ENCODE assay signal across 20 cellular contexts in genomic region chr6:130743175-130743574, GRCh38.
DNase-seq lines count a peak whose midpoint lies in the region; ATAC-seq and TF ChIP-seq lines count a peak whose summit lies in the region.
"Had no signal": no experiment of that assay in that cellular context is flagged by ENCODE, and none has a peak within 500 bp of the region (broad histone marks: within the 10 kb centered on the region; RNA-seq: fewer than 3 reads in every experiment).

No MANE protein-coding gene starts in this region.

- H3K36me3 Mint-ChIP-seq in neural progenitor cell, result peaks cover 2% of the 10 kb centered on the region
- H3K36me3 Mint-ChIP-seq in activated T-cell treated with anti-CD3 and anti-CD28 coated beads, Interleukin-2, amount 50 U/mL, for 24 hours (ENCODE audit: low read depth), result no peaks in the 10 kb centered on the region
- H3K36me3 Mint-ChIP-seq: activated naive CD4-positive, alpha-beta T cell treated with anti-CD3 and anti-CD28 coated beads, Interleukin-2, amount 50 U/mL, for 24 hours; naive thymus-derived CD8-positive, alpha-beta T cell had no signal

- ATAC-seq in PC-3, result no peak
- ATAC-seq in GM21447 (IDR thresholded peaks at IDR 0.05; ENCODE audit: unreplicated experiment), result no peak
- no peak for ATAC-seq in HG03108 (IDR thresholded peaks at IDR 0.05; ENCODE audit: unreplicated experiment)
- ATAC-seq in GM19463 (IDR thresholded peaks at IDR 0.05; ENCODE audit: unreplicated experiment), result no peak
- ATAC-seq: activated CD8-positive, alpha-beta T cell treated with anti-CD3 and anti-CD28 coated beads for 36 hours; body of pancreas; GM12878; naive thymus-derived CD8-positive, alpha-beta T cell; psoas muscle had no signal

- H3K4me2 ChIP-seq in PC-3 (ENCODE audit: low read length), result no peak overlapping the region
- no peak overlapping the region for H3K4me2 ChIP-seq in neural progenitor cell

- H3K36me3 ChIP-seq in PC-3 (ENCODE audit: low read depth, low read length) (no peaks in the 10 kb centered on the region), neural progenitor cell (no peaks in the 10 kb centered on the region)

- no peak overlapping the region for H3K27ac Mint-ChIP-seq in neural progenitor cell
- no peak overlapping the region for H3K27ac Mint-ChIP-seq in activated T-cell treated with anti-CD3 and anti-CD28 coated beads, Interleukin-2, amount 50 U/mL, for 24 hours
- H3K27ac Mint-ChIP-seq: activated CD8-positive, alpha-beta T cell treated with anti-CD3 and anti-CD28 coated beads for 36 hours; naive thymus-derived CD8-positive, alpha-beta T cell had no signal

- DNase-seq in ELR (ENCODE audit: low read depth), result peak; percentile 32
- DNase-seq in PC-3, result peak; percentile 1
- no peak for DNase-seq in epithelial cell of proximal tubule (ENCODE audit: low read depth)
- peak; percentile 56 for DNase-seq in neural progenitor cell (ENCODE audit: low spot score)
- DNase-seq in activated T-cell treated with anti-CD3 and anti-CD28 coated beads, Interleukin-2, amount 50 U/mL, for 24 hours, result no peak
- DNase-seq: activated CD8-positive, alpha-beta T cell treated with anti-CD3 and anti-CD28 coated beads for 36 hours; activated T-cell treated with anti-CD3 and anti-CD28 coated beads, Interleukin-2, amount 50 U/mL, for 48 hours; body of pancreas; erythroblast; naive thymus-derived CD8-positive, alpha-beta T cell; NCI-H1930; NCI-H510A; psoas muscle; SHP77; stimulated activated CD8-positive, alpha-beta memory T cell treated with anti-CD3 and anti-CD28 coated beads, Interleukin-4, amount 100 ng/mL, for 48 hours had no signal

- H4K20me1 ChIP-seq in PC-3 (ENCODE audit: low read length), result no peaks in the 10 kb centered on the region
- no peaks in the 10 kb centered on the region for H4K20me1 ChIP-seq in neural progenitor cell (ENCODE audit: low read depth)

- TF ChIP-seq CTCF in PC-3 (conservative IDR thresholded peaks at IDR 0.05; ENCODE audit: low read depth, low read length), result no peak; the same call in 1 of the 2 replicates
- TF ChIP-seq CTCF in epithelial cell of proximal tubule (conservative IDR thresholded peaks at IDR 0.05; ENCODE audit: low read depth, low read length), result peak; percentile 19
- TF ChIP-seq CTCF in neural progenitor cell (IDR thresholded peaks at IDR 0.05), result peak; percentile 42

- peaks cover 37% of the 10 kb centered on the region for H3K4me1 Mint-ChIP-seq in neural progenitor cell
- H3K4me1 Mint-ChIP-seq in activated T-cell treated with anti-CD3 and anti-CD28 coated beads, Interleukin-2, amount 50 U/mL, for 24 hours (ENCODE audit: low read depth), result no peaks in the 10 kb centered on the region
- H3K4me1 Mint-ChIP-seq: activated naive CD4-positive, alpha-beta T cell treated with anti-CD3 and anti-CD28 coated beads, Interleukin-2, amount 50 U/mL, for 24 hours had no signal

- H3K4me1 ChIP-seq in PC-3 (ENCODE audit: insufficient read depth, low read length) (no peaks in the 10 kb centered on the region), neural progenitor cell (peaks cover 15% of the 10 kb centered on the region)
- H3K4me1 ChIP-seq: body of pancreas, psoas muscle had no signal

- no TSS peak for BruUV-seq in PC-3 (replicated peaks; lab: Mats Ljungman, UMichigan)

- CTCF ChIA-PET in PC-3 (lab: Charles Lee), result no interaction called here

- no peaks in the 10 kb centered on the region for H3K79me2 ChIP-seq in PC-3 (ENCODE audit: low read length)
- H3K79me2 ChIP-seq in neural progenitor cell (ENCODE audit: low read depth), result no peaks in the 10 kb centered on the region

- peaks cover 8% of the 10 kb centered on the region; the same call in 1 of the 2 replicates for H3K27me3 ChIP-seq in PC-3 (ENCODE audit: low read length)
- H3K27me3 ChIP-seq in neural progenitor cell, result no peaks in the 10 kb centered on the region
- H3K27me3 ChIP-seq: body of pancreas had no signal

- H3K9ac ChIP-seq in PC-3 (ENCODE audit: low read length) (no peak overlapping the region), neural progenitor cell (no peak overlapping the region)

- H3K27ac ChIP-seq in PC-3 (ENCODE audit: low read length), result no peak overlapping the region
- H3K27ac ChIP-seq in neural progenitor cell, result no peak overlapping the region
- H3K27ac ChIP-seq: body of pancreas, psoas muscle had no signal

- no peak overlapping the region for H3K4me3 Mint-ChIP-seq in neural progenitor cell
- H3K4me3 Mint-ChIP-seq in activated T-cell treated with anti-CD3 and anti-CD28 coated beads, Interleukin-2, amount 50 U/mL, for 24 hours, result no peak overlapping the region
- H3K4me3 Mint-ChIP-seq: activated CD8-positive, alpha-beta T cell treated with anti-CD3 and anti-CD28 coated beads for 36 hours; activated naive CD4-positive, alpha-beta T cell treated with anti-CD3 and anti-CD28 coated beads, Interleukin-2, amount 50 U/mL, for 24 hours; naive thymus-derived CD8-positive, alpha-beta T cell had no signal

- H2AFZ ChIP-seq in PC-3 (ENCODE audit: low read length) (no peak overlapping the region), neural progenitor cell (replicated peaks) (no peak overlapping the region)

- intact Hi-C loops in PC-3 (cut with micrococcal nuclease), result no loop called here

- POLR2A ChIA-PET in PC-3 (lab: Charles Lee; ENCODE audit: unreplicated experiment), result no interaction called here

- no peaks in the 10 kb centered on the region for H3K27me3 Mint-ChIP-seq in neural progenitor cell (ENCODE audit: insufficient read depth, low read depth)
- H3K27me3 Mint-ChIP-seq in activated T-cell treated with anti-CD3 and anti-CD28 coated beads, Interleukin-2, amount 50 U/mL, for 24 hours, result peaks cover 9% of the 10 kb centered on the region
- H3K27me3 Mint-ChIP-seq: activated CD8-positive, alpha-beta T cell treated with anti-CD3 and anti-CD28 coated beads for 36 hours had no signal

- no peaks in the 10 kb centered on the region for H3K9me2 ChIP-seq in PC-3 (replicated peaks; ENCODE audit: low read length)

- H3K9me3 ChIP-seq in PC-3 (ENCODE audit: low read length), result no peaks in the 10 kb centered on the region
- H3K9me3 ChIP-seq in neural progenitor cell (ENCODE audit: low read depth), result no peaks in the 10 kb centered on the region
- H3K9me3 ChIP-seq: body of pancreas, psoas muscle had no signal

- H3K4me3 ChIP-seq in PC-3 (ENCODE audit: low read length), result no peak overlapping the region
- no peak overlapping the region for H3K4me3 ChIP-seq in epithelial cell of proximal tubule (ENCODE audit: low read depth, low read length)
- H3K4me3 ChIP-seq in neural progenitor cell, result no peak overlapping the region
- H3K4me3 ChIP-seq: body of pancreas, GM12878, psoas muscle had no signal

- H3F3A ChIP-seq in PC-3 (ENCODE audit: low read length, unreplicated experiment), result no peaks in the 10 kb centered on the region
- peaks cover 12% of the 10 kb centered on the region for H3F3A ChIP-seq in neural progenitor cell (ENCODE audit: low read depth)

- peaks cover 4% of the 10 kb centered on the region for H3K9me3 Mint-ChIP-seq in neural progenitor cell
- H3K9me3 Mint-ChIP-seq in activated T-cell treated with anti-CD3 and anti-CD28 coated beads, Interleukin-2, amount 50 U/mL, for 24 hours, result no peaks in the 10 kb centered on the region
- H3K9me3 Mint-ChIP-seq: activated CD8-positive, alpha-beta T cell treated with anti-CD3 and anti-CD28 coated beads for 36 hours; activated naive CD4-positive, alpha-beta T cell treated with anti-CD3 and anti-CD28 coated beads, Interleukin-2, amount 50 U/mL, for 24 hours; naive thymus-derived CD8-positive, alpha-beta T cell had no signal

Comparison
In these comparisons a context has a peak if more than half of its experiments do, and no peak if none do; other contexts are left out.
1. DNase-seq: peak in ELR (single experiment), PC-3 (single experiment) and neural progenitor cell (single experiment); none in epithelial cell of proximal tubule (single experiment) and activated T-cell treated with anti-CD3 and anti-CD28 coated beads, Interleukin-2, amount 50 U/mL, for 24 hours (single experiment).